In the genomic region with DNA sequence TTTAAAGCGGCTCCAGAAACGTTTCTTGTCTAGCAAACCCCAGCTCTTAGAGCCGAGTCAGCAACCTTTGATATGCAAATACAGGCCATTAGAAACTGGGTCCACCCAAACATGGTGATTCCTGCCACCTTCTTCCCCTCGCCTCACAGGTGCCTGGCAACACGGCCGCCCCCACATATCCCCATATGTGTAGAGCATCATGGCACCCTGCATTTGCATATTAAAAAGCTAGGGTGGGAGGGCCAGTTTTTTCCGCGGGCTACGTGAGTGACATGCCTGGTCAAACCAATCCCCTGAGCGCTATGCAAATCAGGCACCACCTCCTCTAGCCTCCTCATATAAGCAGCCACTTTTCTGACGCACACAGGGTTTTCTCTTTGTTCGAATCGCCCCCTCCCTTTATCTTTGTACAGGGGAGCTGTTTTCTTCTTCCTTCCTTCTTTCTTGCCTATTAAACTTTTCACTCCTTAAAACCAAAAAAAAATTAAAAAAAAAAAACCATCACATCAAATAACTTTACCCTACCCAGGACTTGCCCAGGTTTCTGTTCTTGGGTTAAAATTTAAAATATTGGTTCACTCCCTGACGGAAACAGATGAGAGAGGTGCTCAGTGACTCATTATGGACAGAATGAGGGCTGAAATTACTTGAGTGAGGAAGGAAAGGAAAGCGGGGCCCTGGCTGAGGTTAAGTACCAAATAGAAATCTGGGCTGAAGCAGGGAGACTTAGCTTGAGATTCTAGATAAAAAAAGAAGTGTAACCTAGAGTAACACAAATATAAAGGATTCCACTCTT, we compare ENCODE assay signal across 9 cellular contexts. TPM values are rescaled to one million over a fixed set of nuclear protein-coding genes. Genes with fewer than 3 reads are reported as not detected.
A peak's percentile ranks its signal among the peaks of the same experiment; 100 is the strongest.
DNase-seq lines count a peak whose midpoint lies in the region; ATAC-seq and TF ChIP-seq lines count a peak whose summit lies in the region.
"Had no signal": no experiment of that assay in that cellular context is flagged by ENCODE, and none has a peak within 500 bp of the region (broad histone marks: within the 10 kb centered on the region; RNA-seq: fewer than 3 reads in every experiment).

No MANE protein-coding gene starts in this region.

- peak overlapping the region; percentile 93 for H3K27ac Mint-ChIP-seq in T-helper 17 cell
- H3K27ac Mint-ChIP-seq in activated naive CD4-positive, alpha-beta T cell treated with anti-CD3 and anti-CD28 coated beads, Interleukin-2, amount 50 U/mL, for 24 hours, result peak overlapping the region; percentile 96

- DNase-seq in ELF-1 (ENCODE audit: low read depth, low spot score) (peak; percentile 86), T-helper 17 cell (peak; percentile 49 to 70 (median 60)), putamen (ENCODE audit: low spot score) (peak; percentile 59), NCI-H1417 treated with DMSO at 0.1 percent for 48 hours (lab: John Stamatoyannopoulos, UW) (no peak), NCI-H2171 treated with DMSO at 0.1 percent for 48 hours (lab: John Stamatoyannopoulos, UW) (no peak), sigmoid colon (no peak)
- DNase-seq: upper lobe of right lung had no signal

- H3K9me3 ChIP-seq in T-helper 17 cell (ENCODE audit: control insufficient read depth, low read length, poor library complexity, severe bottlenecking), result no peaks in the 10 kb centered on the region
- H3K9me3 ChIP-seq in sigmoid colon, result no peaks in the 10 kb centered on the region
- H3K9me3 ChIP-seq: upper lobe of right lung had no signal

- intact Hi-C loops in sigmoid colon (cut with DNase I), result no loop called here

- peaks cover 0 to 38% (median 24%) of the 10 kb centered on the region in 4 donors for H3K4me1 ChIP-seq in sigmoid colon

- H3K4me3 ChIP-seq in sigmoid colon, result no peak overlapping the region
- H3K4me3 ChIP-seq: upper lobe of right lung had no signal

- H3K9me3 Mint-ChIP-seq in activated naive CD4-positive, alpha-beta T cell treated with anti-CD3 and anti-CD28 coated beads, Interleukin-2, amount 50 U/mL, for 24 hours, result peaks cover 5% of the 10 kb centered on the region

- peak overlapping the region; percentile 75 for H3K4me3 Mint-ChIP-seq in T-helper 17 cell
- H3K4me3 Mint-ChIP-seq in activated naive CD4-positive, alpha-beta T cell treated with anti-CD3 and anti-CD28 coated beads, Interleukin-2, amount 50 U/mL, for 24 hours, result peak overlapping the region; percentile 77

- H3K36me3 ChIP-seq in sigmoid colon, result no peaks in the 10 kb centered on the region
- H3K36me3 ChIP-seq: upper lobe of right lung had no signal

- no peak for TF ChIP-seq EP300 in sigmoid colon (IDR thresholded peaks at IDR 0.05)

- no peaks in the 10 kb centered on the region for H3K36me3 Mint-ChIP-seq in T-helper 17 cell (ENCODE audit: low read depth)
- peaks cover 32% of the 10 kb centered on the region for H3K36me3 Mint-ChIP-seq in activated naive CD4-positive, alpha-beta T cell treated with anti-CD3 and anti-CD28 coated beads, Interleukin-2, amount 50 U/mL, for 24 hours

- TF ChIP-seq CTCF in sigmoid colon (IDR thresholded peaks at IDR 0.05), result no peak

- no peak for TF ChIP-seq POLR2A in sigmoid colon (IDR thresholded peaks at IDR 0.05)

- no peak overlapping the region for H3K27ac ChIP-seq in sigmoid colon
- H3K27ac ChIP-seq: upper lobe of right lung had no signal

- WGBS in sigmoid colon, 2 donors, result 68 to 91% methylated on average over 15 of the region's 15 CpGs

- no peaks in the 10 kb centered on the region for H3K27me3 ChIP-seq in sigmoid colon
- H3K27me3 ChIP-seq: upper lobe of right lung had no signal

- ATAC-seq in T-helper 17 cell (peak; percentile 87), HG02852 (IDR thresholded peaks at IDR 0.05; ENCODE audit: unreplicated experiment) (no peak)
- ATAC-seq: upper lobe of right lung had no signal

- no peaks in the 10 kb centered on the region for H3K27me3 Mint-ChIP-seq in T-helper 17 cell
- no peaks in the 10 kb centered on the region for H3K27me3 Mint-ChIP-seq in activated naive CD4-positive, alpha-beta T cell treated with anti-CD3 and anti-CD28 coated beads, Interleukin-2, amount 50 U/mL, for 24 hours

- peaks cover 36% of the 10 kb centered on the region for H3K4me1 Mint-ChIP-seq in T-helper 17 cell
- peaks cover 94% of the 10 kb centered on the region for H3K4me1 Mint-ChIP-seq in activated naive CD4-positive, alpha-beta T cell treated with anti-CD3 and anti-CD28 coated beads, Interleukin-2, amount 50 U/mL, for 24 hours

RNA-seq across cellular contexts. Expression of a gene that starts 59.8 kb away (rescaled TPM):
- total RNA-seq in T-helper 17 cell (10 to 100 TPM; 51.1 to 55.0 TPM), sigmoid colon (10 to 100 TPM; 36.0 to 61.2 (median 42.9) TPM)
- polyA plus RNA-seq in sigmoid colon, result 10 to 100 TPM; 31.2 to 46.1 (median 36.3) TPM

Comparison
In these comparisons a context has a peak if more than half of its experiments do, and no peak if none do; other contexts are left out.
1. DNase-seq: peak in ELF-1 (single experiment), T-helper 17 cell (3 of 3) and putamen (single experiment); none in NCI-H1417 treated with DMSO at 0.1 percent for 48 hours (single experiment), NCI-H2171 treated with DMSO at 0.1 percent for 48 hours (single experiment) and sigmoid colon (single experiment).